Comparison of ENCODE assay signal across 25 cellular contexts in the genomic region with DNA sequence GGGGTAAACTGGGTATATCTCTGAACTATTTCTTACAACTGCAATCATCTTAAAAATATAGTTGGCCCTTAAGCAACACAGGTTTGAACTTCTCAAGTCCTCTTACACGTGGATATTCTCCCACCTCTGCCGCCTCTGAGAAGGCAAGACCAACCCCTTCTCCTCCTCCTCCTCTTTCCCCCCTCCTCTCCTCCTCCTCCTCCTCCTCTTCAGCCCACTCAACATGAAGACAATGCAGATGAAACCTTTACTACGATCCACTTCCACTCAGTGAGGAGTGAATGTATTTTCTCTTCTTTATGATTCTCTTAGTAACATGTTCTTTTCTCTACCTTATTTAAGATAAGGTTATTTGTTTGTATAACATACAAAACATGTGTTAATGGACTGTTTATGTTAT. TPM values are rescaled to one million over a fixed set of nuclear protein-coding genes. Genes with fewer than 3 reads are reported as not detected.
DNase-seq lines count a peak whose midpoint lies in the region; ATAC-seq, FAIRE-seq and TF ChIP-seq lines count a peak whose summit lies in the region.
"Had no signal": no experiment of that assay in that cellular context is flagged by ENCODE, and none has a peak within 500 bp of the region (broad histone marks: within the 10 kb centered on the region; RNA-seq: fewer than 3 reads in every experiment).

No MANE protein-coding gene starts in this region.

- intact Hi-C loops in HepG2 (cut with micrococcal nuclease; ENCODE audit: unreplicated experiment) = no loop called here
- intact Hi-C loops in right lobe of liver (cut with DNase I) = no loop called here
- intact Hi-C loops in sigmoid colon (cut with DNase I) = no loop called here

- DNase-seq in HepG2 (ENCODE audit: low spot score) (no peak), right lobe of liver (no peak), mesenteric fat pad (ENCODE audit: low spot score) (peak; percentile 9), sigmoid colon (peak; percentile 6), SK-N-SH (no peak), NCI-H2107 treated with DMSO at 0.1 percent for 48 hours (lab: John Stamatoyannopoulos, UW; ENCODE audit: unreplicated experiment) (no peak)
- DNase-seq: AML-193; Calu3; CD4-positive, alpha-beta T cell; CD8-positive, alpha-beta T cell; DMS79; DND-41; EL; GDM1 had no signal

- 84% methylated on average over 3 of the region's 3 CpGs for WGBS in HepG2 (ENCODE audit: low lambda C conversion rate)
- 63% methylated on average over 2 of the region's 3 CpGs for WGBS in right lobe of liver (ENCODE audit: insufficient coverage, low coverage, low lambda C conversion rate, missing lambda C conversion rate)
- WGBS in sigmoid colon, 2 donors = 74 to 86% methylated on average over 3 of the region's 3 CpGs
- WGBS in SK-N-SH (ENCODE audit: low lambda C conversion rate) = 21% methylated on average over 3 of the region's 3 CpGs

- no peaks in the 10 kb centered on the region for H3F3A ChIP-seq in SK-N-SH (replicated peaks; ENCODE audit: insufficient read depth)

- TF ChIP-seq RAD21 in HepG2 (CRISPR knock-in tag; IDR thresholded peaks at IDR 0.05) = no peak
- TF ChIP-seq RAD21 in SK-N-SH (IDR thresholded peaks at IDR 0.05; ENCODE audit: low read length) = no peak

- H3K79me2 ChIP-seq in HepG2 (ENCODE audit: insufficient read depth, low read length) = peaks cover 90% of the 10 kb centered on the region
- H3K79me2 ChIP-seq in SK-N-SH (ENCODE audit: insufficient read depth) = no peaks in the 10 kb centered on the region

- H3K4me2 ChIP-seq in HepG2 (ENCODE audit: low read depth, low read length) (no peak overlapping the region), SK-N-SH (no peak overlapping the region)
- H3K4me2 ChIP-seq: A549; BLaER1 treated with 17β-estradiol and CSF1 and Interleukin-3, amounts not matched to agents 10 nM and 100 nM had no signal

- TF ChIP-seq POLR2A in HepG2 (IDR thresholded peaks at IDR 0.05; ENCODE audit: insufficient read depth in 1 of 2, low read depth in 2 of 2, low read length in 2 of 2) = no peak
- no peak for TF ChIP-seq POLR2A in right lobe of liver (IDR thresholded peaks at IDR 0.05)
- no peak for TF ChIP-seq POLR2A in sigmoid colon (IDR thresholded peaks at IDR 0.05)

- H3K27me3 ChIP-seq in HepG2 (ENCODE audit: control insufficient read depth in 1 of 2, insufficient read depth in 2 of 2, low read length in 2 of 2) = no peaks in the 10 kb centered on the region
- H3K27me3 ChIP-seq in right lobe of liver = no peaks in the 10 kb centered on the region
- no peaks in the 10 kb centered on the region for H3K27me3 ChIP-seq in sigmoid colon
- H3K27me3 ChIP-seq in SK-N-SH (ENCODE audit: insufficient read depth) = no peaks in the 10 kb centered on the region
- H3K27me3 ChIP-seq: BLaER1 treated with 17β-estradiol and CSF1 and Interleukin-3, amounts not matched to agents 10 nM and 100 nM had no signal

- no peaks in the 10 kb centered on the region for H3K9me2 ChIP-seq in SK-N-SH

- peak overlapping the region; percentile 7 for H3K27ac ChIP-seq in HepG2 (ENCODE audit: extremely low read length, insufficient read depth, low read length)
- no peak overlapping the region for H3K27ac ChIP-seq in right lobe of liver
- no peak overlapping the region for H3K27ac ChIP-seq in sigmoid colon
- no peak overlapping the region for H3K27ac ChIP-seq in SK-N-SH (ENCODE audit: low read depth in 2 of 2, low read length in 1 of 2)
- H3K27ac ChIP-seq: 22Rv1; A549; BLaER1 treated with 17β-estradiol and CSF1 and Interleukin-3, amounts not matched to agents 10 nM and 100 nM; C4-2B had no signal

- BruUV-seq in HepG2 (replicated peaks; lab: Mats Ljungman, UMichigan) = no TSS peak

- H3K4me1 ChIP-seq in HepG2 (ENCODE audit: insufficient read depth, low read length) (peaks cover 27% of the 10 kb centered on the region), right lobe of liver (peaks cover 0 to 10% (median 2%) of the 10 kb centered on the region in 4 donors), sigmoid colon (no peaks in the 10 kb centered on the region), SK-N-SH (ENCODE audit: control insufficient read depth in 1 of 2, insufficient read depth in 2 of 2, low read depth in 1 of 2, low read length in 1 of 2) (no peaks in the 10 kb centered on the region)
- H3K4me1 ChIP-seq: A549; BLaER1 treated with 17β-estradiol and CSF1 and Interleukin-3, amounts not matched to agents 10 nM and 100 nM; Caco-2 had no signal

- H3K36me3 ChIP-seq in HepG2 (replicated peaks in 1 of 2; ENCODE audit: control insufficient read depth in 1 of 2, insufficient read depth in 2 of 2, low read length in 2 of 2) (peaks cover 13 to 38% of the 10 kb centered on the region in 2 experiments; a peak in 4 of 5 replicates), right lobe of liver (no peaks in the 10 kb centered on the region), sigmoid colon (no peaks in the 10 kb centered on the region), SK-N-SH (replicated peaks in 1 of 2; ENCODE audit: control insufficient read depth in 1 of 2, insufficient read depth in 2 of 2, low read length in 1 of 2) (no peaks in the 10 kb centered on the region)
- H3K36me3 ChIP-seq: BLaER1 treated with 17β-estradiol and CSF1 and Interleukin-3, amounts not matched to agents 10 nM and 100 nM had no signal

- peaks cover 24% of the 10 kb centered on the region; the same call in 1 of the 2 replicates for H4K20me1 ChIP-seq in HepG2 (ENCODE audit: insufficient read depth, low read length)
- no peaks in the 10 kb centered on the region for H4K20me1 ChIP-seq in SK-N-SH (ENCODE audit: insufficient read depth)
- H4K20me1 ChIP-seq: BLaER1 treated with 17β-estradiol and CSF1 and Interleukin-3, amounts not matched to agents 10 nM and 100 nM had no signal

- CTCF ChIA-PET in HepG2 (lab: Yijun Ruan, JAX; ENCODE audit: low intra/inter-chr PET ratio, low total read pairs) = no interaction called here
- CTCF ChIA-PET in SK-N-SH (lab: Yijun Ruan, JAX) = no interaction called here

- POLR2A ChIA-PET in HepG2 (lab: Yijun Ruan, JAX) = no interaction called here
- POLR2A ChIA-PET in SK-N-SH (lab: Yijun Ruan, JAX) = no interaction called here

- TF ChIP-seq CTCF in HepG2 (CRISPR knock-in tag; IDR thresholded peaks at IDR 0.05) (no peak), right lobe of liver (IDR thresholded peaks at IDR 0.05) (no peak), sigmoid colon (IDR thresholded peaks at IDR 0.05) (no peak), SK-N-SH (IDR thresholded peaks at IDR 0.05) (no peak)

- FAIRE-seq in HepG2 (lab: Jason Lieb, UNC) = no peak
- FAIRE-seq: A549, D721Med, GM12878, GM12892, GM18507 had no signal

- H2AFZ ChIP-seq in HepG2 (ENCODE audit: low read length) (no peak overlapping the region), SK-N-SH (ENCODE audit: low read depth) (no peak overlapping the region)

- ATAC-seq in HepG2 = no peak
- ATAC-seq in right lobe of liver = no peak
- ATAC-seq in GM21447 (IDR thresholded peaks at IDR 0.05; ENCODE audit: unreplicated experiment) = no peak
- ATAC-seq: A549; CD8-positive, alpha-beta T cell; GM12878 had no signal

- in situ Hi-C loops in HepG2 (cut with HindIII; ENCODE audit: extremely low pct_ligation_motif_present, low pct_unique_long_range_greater_than_20kb) = no loop called here

- H3K9me3 ChIP-seq in HepG2 (ENCODE audit: low read length) = 0 out of 2 replicates have a peak, but pooled peaks cover 3% of the 10 kb centered on the region
- H3K9me3 ChIP-seq in right lobe of liver = no peaks in the 10 kb centered on the region
- peaks cover 0 to 6% (median 0%) of the 10 kb centered on the region in 4 donors for H3K9me3 ChIP-seq in sigmoid colon
- peaks cover 2% of the 10 kb centered on the region; the same call in 1 of the 2 replicates for H3K9me3 ChIP-seq in SK-N-SH

- TF ChIP-seq EP300 in HepG2 (IDR thresholded peaks at IDR 0.05; ENCODE audit: low read depth in 2 of 2, low read length in 2 of 2) (no peak), HepG2 (CRISPR knock-in tag; IDR thresholded peaks at IDR 0.05; ENCODE audit: borderline replicate concordance) (no peak), sigmoid colon (IDR thresholded peaks at IDR 0.05) (no peak), SK-N-SH (IDR thresholded peaks at IDR 0.05; ENCODE audit: borderline replicate concordance in 1 of 2, low read depth in 1 of 2, low read length in 1 of 2) (no peak)

- no peak overlapping the region for H3K9ac ChIP-seq in HepG2 (ENCODE audit: insufficient read depth, low read depth, low read length)
- no peak overlapping the region for H3K9ac ChIP-seq in SK-N-SH
- H3K9ac ChIP-seq: BLaER1 treated with 17β-estradiol and CSF1 and Interleukin-3, amounts not matched to agents 10 nM and 100 nM had no signal

- H3K4me3 ChIP-seq in HepG2 (replicated peaks in 1 of 3; ENCODE audit: insufficient read depth in 1 of 3, low read depth in 2 of 3, low read length in 3 of 3) = no peak overlapping the region
- no peak overlapping the region for H3K4me3 ChIP-seq in right lobe of liver
- H3K4me3 ChIP-seq in sigmoid colon = no peak overlapping the region
- no peak overlapping the region for H3K4me3 ChIP-seq in SK-N-SH (ENCODE audit: low read depth in 2 of 2, low read length in 1 of 2)
- H3K4me3 ChIP-seq: A549; BLaER1 treated with 17β-estradiol and CSF1 and Interleukin-3, amounts not matched to agents 10 nM and 100 nM; GM12878 had no signal

RNA-seq across cellular contexts. Expression of gene SHANK2, which starts 20.0 kb away (rescaled TPM):
- 10.2 and 10.5 TPM in 2 replicates for total RNA-seq in HepG2 (2016; rRNA removed; fragmentation: Illumina TruSeq; extraction: Trizol)
- total RNA-seq in HepG2 (2016; cell fraction: cytosol; rRNA removed; fragmentation: Illumina TruSeq; extraction: Trizol; ENCODE audit: low read depth) = 21.4 and 22.4 TPM in 2 replicates
- total RNA-seq in HepG2 (2016; cell fraction: insoluble cytoplasmic fraction; rRNA removed; fragmentation: Illumina TruSeq; extraction: Trizol) = 10.1 and 10.2 TPM in 2 replicates
- 14.0 and 14.5 TPM in 2 replicates for total RNA-seq in HepG2 (2016; cell fraction: membrane; rRNA removed; fragmentation: Illumina TruSeq; extraction: Trizol)
- 30.8 and 38.1 TPM in 2 replicates for total RNA-seq in HepG2 (2016; cell fraction: nucleus; rRNA removed; fragmentation: Illumina TruSeq; extraction: Trizol)
- polyA plus RNA-seq in HepG2 (2011; rRNA removed) = 13.0 and 16.0 TPM in 2 replicates
- polyA plus RNA-seq in HepG2 (2011; cell fraction: cytosol; rRNA removed) = 8.0 and 9.2 TPM in 2 replicates
- polyA plus RNA-seq in HepG2 (2011; cell fraction: nucleus; rRNA removed) = 60.2 and 68.0 TPM in 2 replicates
- 11.6 and 14.7 TPM in 2 replicates for polyA plus RNA-seq in HepG2 (2012)
- polyA plus RNA-seq in HepG2 (2016; cell fraction: cytosol; fragmentation: Illumina TruSeq; extraction: Trizol; ENCODE audit: low read depth) = 1.2 and 1.3 TPM in 2 replicates
- polyA plus RNA-seq in HepG2 (2016; cell fraction: insoluble cytoplasmic fraction; fragmentation: Illumina TruSeq; extraction: Trizol; ENCODE audit: low read depth) = 5.5 and 10.0 TPM in 2 replicates
- polyA plus RNA-seq in HepG2 (2016; cell fraction: membrane; fragmentation: Illumina TruSeq; extraction: Trizol; ENCODE audit: low read depth) = 2.4 and 3.2 TPM in 2 replicates
- polyA plus RNA-seq in HepG2 (2016; cell fraction: nucleus; fragmentation: Illumina TruSeq; extraction: Trizol; ENCODE audit: insufficient read depth, low read depth) = 26.0 and 26.8 TPM in 2 replicates
- 0.21 and 90.9 TPM in 2 replicates for polyA minus RNA-seq in HepG2 (2011; rRNA and poly(A)+ RNA removed; ENCODE audit: low replicate concordance)
- 22.8 and 29.4 TPM in 2 replicates for polyA minus RNA-seq in HepG2 (2011; cell fraction: cytosol; rRNA and poly(A)+ RNA removed)
- 98.9 and 104 TPM in 2 replicates for polyA minus RNA-seq in HepG2 (2011; cell fraction: nucleus; rRNA and poly(A)+ RNA removed)
- 10 to 100 TPM; 21.9 to 50.3 (median 30.9) TPM for total RNA-seq in right lobe of liver
- 2.0 TPM for total RNA-seq in mesenteric fat pad
- total RNA-seq in sigmoid colon = 10 to 100 TPM in 3 of 4 donors, 1 to 10 TPM in 1; 8.0 to 43.8 (median 16.8) TPM
- 1 to 10 TPM; 3.5 to 4.4 (median 3.6) TPM for polyA plus RNA-seq in sigmoid colon
- polyA plus RNA-seq in SK-N-SH (2012; rRNA removed) = under 0.01 and 0.03 TPM in 2 replicates
- 0.01 and 0.03 TPM in 2 replicates for polyA plus RNA-seq in SK-N-SH (2012; cell fraction: cytosol; rRNA removed)
- polyA plus RNA-seq in SK-N-SH (2012; cell fraction: nucleus; rRNA removed) = 0.11 TPM in 2 replicates
- total RNA-seq: CD4-positive, alpha-beta T cell; CD8-positive, alpha-beta T cell; G401 had no signal

Comparison
In these comparisons a context has a peak if more than half of its experiments do, and no peak if none do; other contexts are left out.
1. DNase-seq: peak in mesenteric fat pad (single experiment) and sigmoid colon (single experiment); none in HepG2 (single experiment), right lobe of liver (0 of 3), SK-N-SH (single experiment) and NCI-H2107 treated with DMSO at 0.1 percent for 48 hours (single experiment).